In genomic region chrX:109635151-109635550, GRCh38 we compare ENCODE assay signal across 9 cellular contexts.
DNase-seq lines count a peak whose midpoint lies in the region; ATAC-seq lines count a peak whose summit lies in the region.
"Had no signal": no experiment of that assay in that cellular context is flagged by ENCODE, and none has a peak within 500 bp of the region (broad histone marks: within the 10 kb centered on the region; RNA-seq: fewer than 3 reads in every experiment).

No MANE protein-coding gene starts in this region.

- no peak overlapping the region for H3K9ac ChIP-seq in adipocyte (ENCODE audit: low read length)

- no peak overlapping the region for H3K4me3 Mint-ChIP-seq in memory B cell
- no peak overlapping the region for H3K4me3 Mint-ChIP-seq in effector memory CD8-positive, alpha-beta T cell
- H3K4me3 Mint-ChIP-seq: T-helper 1 cell treated with Interleukin-12 subunit alpha and Interleukin-12 subunit beta and Interleukin-4 antibody, amounts not matched to agents 30 μg/mL and 1 μg/mL, for 36 hours had no signal

- DNase-seq in GM04503 (ENCODE audit: low read depth) (peak; percentile 2), HPDE6-E6E7 (ENCODE audit: extremely low spot score) (peak; percentile 3), adipocyte (ENCODE audit: low read depth) (peak; percentile 18), memory B cell (ENCODE audit: low spot score in 2 of 2) (no peak), 8988T (no peak), NCI-H510A (lab: John Stamatoyannopoulos, UW) (no peak)
- no peak for DNase-seq in effector memory CD8-positive, alpha-beta T cell

- peak overlapping the region; percentile 47 for H3K27ac Mint-ChIP-seq in memory B cell
- H3K27ac Mint-ChIP-seq in effector memory CD8-positive, alpha-beta T cell, result no peak overlapping the region
- H3K27ac Mint-ChIP-seq: T-helper 1 cell treated with Interleukin-12 subunit alpha and Interleukin-12 subunit beta and Interleukin-4 antibody, amounts not matched to agents 30 μg/mL and 1 μg/mL, for 36 hours had no signal

- no peak overlapping the region for H3K4me3 ChIP-seq in adipocyte (ENCODE audit: low read length)

- H3K9me3 ChIP-seq in adipocyte (ENCODE audit: control insufficient read depth, low read length), result peaks cover 4% of the 10 kb centered on the region

- no peaks in the 10 kb centered on the region for H3K4me1 ChIP-seq in adipocyte (ENCODE audit: control insufficient read depth, insufficient read depth, low read length)

- H3K36me3 ChIP-seq in adipocyte (ENCODE audit: control insufficient read depth, insufficient read depth, low read length, severe bottlenecking), result peaks cover 9% of the 10 kb centered on the region

- no peaks in the 10 kb centered on the region for H3K27me3 Mint-ChIP-seq in memory B cell
- no peaks in the 10 kb centered on the region for H3K27me3 Mint-ChIP-seq in effector memory CD8-positive, alpha-beta T cell

- H3K36me3 Mint-ChIP-seq in memory B cell, result peaks cover 13% of the 10 kb centered on the region
- peaks cover 2% of the 10 kb centered on the region for H3K36me3 Mint-ChIP-seq in effector memory CD8-positive, alpha-beta T cell (ENCODE audit: insufficient read depth)

- no peaks in the 10 kb centered on the region for H3K9me3 Mint-ChIP-seq in memory B cell
- H3K9me3 Mint-ChIP-seq in effector memory CD8-positive, alpha-beta T cell, result no peaks in the 10 kb centered on the region
- H3K9me3 Mint-ChIP-seq: T-helper 1 cell treated with Interleukin-12 subunit alpha and Interleukin-12 subunit beta and Interleukin-4 antibody, amounts not matched to agents 30 μg/mL and 1 μg/mL, for 36 hours had no signal

- ATAC-seq in memory B cell (ENCODE audit: low read depth) (peak; percentile 34), HG03439 (IDR thresholded peaks at IDR 0.05; ENCODE audit: unreplicated experiment) (no peak)
- ATAC-seq in effector memory CD8-positive, alpha-beta T cell (replicated peaks), result no peak

- H3K27me3 ChIP-seq in adipocyte (replicated peaks; ENCODE audit: control insufficient read depth, insufficient read depth, low read length), result no peaks in the 10 kb centered on the region

- no peaks in the 10 kb centered on the region for H3K4me1 Mint-ChIP-seq in memory B cell
- no peaks in the 10 kb centered on the region for H3K4me1 Mint-ChIP-seq in effector memory CD8-positive, alpha-beta T cell (ENCODE audit: low read depth in 2 of 2)

Comparison
In these comparisons a context has a peak if more than half of its experiments do, and no peak if none do; other contexts are left out.
1. DNase-seq: peak in GM04503 (single experiment), HPDE6-E6E7 (single experiment) and adipocyte (single experiment); none in memory B cell (0 of 2), 8988T (single experiment), effector memory CD8-positive, alpha-beta T cell (0 of 3) and NCI-H510A (single experiment).